ENCODE assay signal across 29 cellular contexts in genomic region chr1:180352021-180352420, GRCh38.
"Had no signal": no experiment of that assay in that cellular context is flagged by ENCODE, and none has a peak within 500 bp of the region (broad histone marks: within the 10 kb centered on the region; RNA-seq: fewer than 3 reads in every experiment).

No MANE protein-coding gene starts in this region.

- H3K27ac Mint-ChIP-seq: dendritic cell treated with granulocyte-macrophage colony-stimulating factor and Interleukin-4, amounts not matched to agents 40 ng/mL and 50 ng/mL, for 4 days; effector memory CD8-positive, alpha-beta T cell; endodermal cell had no signal

- H3K27me3 Mint-ChIP-seq: dendritic cell treated with granulocyte-macrophage colony-stimulating factor and Interleukin-4, amounts not matched to agents 40 ng/mL and 50 ng/mL, for 4 days; effector memory CD8-positive, alpha-beta T cell had no signal

- DNase-seq: colonic mucosa; cortex of kidney; dermis blood vessel endothelial cell; dorsolateral prefrontal cortex; effector CD4-positive, alpha-beta T cell; effector CD8-positive, alpha-beta T cell; effector memory CD4-positive, alpha-beta T cell; effector memory CD8-positive, alpha-beta T cell; endodermal cell; erythroblast; esophagus squamous epithelium; foreskin fibroblast; foreskin keratinocyte; foreskin melanocyte; gastrocnemius medialis; glutamatergic neuron; head of caudate nucleus; heart left ventricle; heart right ventricle had no signal

- ATAC-seq: effector memory CD8-positive, alpha-beta T cell; esophagus mucosa; foreskin keratinocyte; gastrocnemius medialis; gastroesophageal sphincter; heart left ventricle; heart right ventricle had no signal

- H3K9me3 ChIP-seq: colonic mucosa, esophagus muscularis mucosa, esophagus squamous epithelium, gastrocnemius medialis, gastroesophageal sphincter, heart left ventricle, heart right ventricle had no signal

- H3K4me3 Mint-ChIP-seq: dendritic cell treated with granulocyte-macrophage colony-stimulating factor and Interleukin-4, amounts not matched to agents 40 ng/mL and 50 ng/mL, for 4 days; effector memory CD8-positive, alpha-beta T cell; endodermal cell had no signal

- H3K9me3 Mint-ChIP-seq: dendritic cell treated with granulocyte-macrophage colony-stimulating factor and Interleukin-4, amounts not matched to agents 40 ng/mL and 50 ng/mL, for 4 days; effector memory CD8-positive, alpha-beta T cell had no signal

- H3K36me3 ChIP-seq: colonic mucosa, esophagus muscularis mucosa, esophagus squamous epithelium, gastrocnemius medialis, gastroesophageal sphincter, heart left ventricle, heart right ventricle had no signal

- FAIRE-seq: colon, endometrium, endothelial cell of umbilical vein, frontal cortex had no signal

- H3K27me3 ChIP-seq: colonic mucosa, dorsolateral prefrontal cortex, esophagus muscularis mucosa, esophagus squamous epithelium, foreskin keratinocyte, gastrocnemius medialis, gastroesophageal sphincter, heart left ventricle, heart right ventricle had no signal

- H3K4me1 ChIP-seq: colonic mucosa, esophagus squamous epithelium, gastrocnemius medialis, gastroesophageal sphincter had no signal

- H3K27ac ChIP-seq: colonic mucosa, coronary artery, dorsolateral prefrontal cortex, epithelial cell of prostate, esophagus muscularis mucosa, esophagus squamous epithelium, foreskin keratinocyte, gastrocnemius medialis, gastroesophageal sphincter, heart left ventricle, heart right ventricle had no signal

- H3K4me3 ChIP-seq: colonic mucosa, coronary artery, dorsolateral prefrontal cortex, esophagus muscularis mucosa, esophagus squamous epithelium, gastrocnemius medialis, gastroesophageal sphincter, heart left ventricle, heart right ventricle had no signal
